9 cellular contexts compared by ENCODE assay signal in genomic region chr7:18505870-18506460, GRCh38. TPM values are rescaled to one million over a fixed set of nuclear protein-coding genes. Genes with fewer than 3 reads are reported as not detected.
DNase-seq lines count a peak whose midpoint lies in the region; ATAC-seq and TF ChIP-seq lines count a peak whose summit lies in the region.
"Had no signal": no experiment of that assay in that cellular context is flagged by ENCODE, and none has a peak within 500 bp of the region (broad histone marks: within the 10 kb centered on the region; RNA-seq: fewer than 3 reads in every experiment).

No MANE protein-coding gene starts in this region.

- H3K4me3 ChIP-seq in DOHH2 (ENCODE audit: low read length), result peak overlapping the region; percentile 59
- H3K4me3 ChIP-seq in fibroblast of villous mesenchyme (ENCODE audit: low read depth, low read length), result no peak overlapping the region
- no peak overlapping the region for H3K4me3 ChIP-seq in left lung

- H3K9me3 ChIP-seq in DOHH2 (ENCODE audit: control insufficient read depth, insufficient read depth, low read length), result no peaks in the 10 kb centered on the region
- H3K9me3 ChIP-seq in left lung, result no peaks in the 10 kb centered on the region

- peaks cover 23% of the 10 kb centered on the region for H3F3A ChIP-seq in DOHH2 (ENCODE audit: control insufficient read depth, insufficient read depth)

- peak; percentile 36 for ATAC-seq in GM21423 (IDR thresholded peaks at IDR 0.05; ENCODE audit: unreplicated experiment)
- peak; percentile 43 for ATAC-seq in HG03558 (IDR thresholded peaks at IDR 0.05; ENCODE audit: extremely low read depth, unreplicated experiment)
- no peak for ATAC-seq in left lung

- no peak for TF ChIP-seq CTCF in DOHH2 (IDR thresholded peaks at IDR 0.05; ENCODE audit: low read depth, low read length, poor library complexity, severe bottlenecking)
- TF ChIP-seq CTCF in fibroblast of villous mesenchyme (IDR thresholded peaks at IDR 0.05; ENCODE audit: insufficient read depth, low read depth, low read length), result no peak
- TF ChIP-seq CTCF in left lung (IDR thresholded peaks at IDR 0.05), result no peak

- H4K20me1 ChIP-seq in DOHH2 (ENCODE audit: control insufficient read depth, insufficient read depth, low read depth, low read length), result no peaks in the 10 kb centered on the region

- intact Hi-C loops in left lung (cut with DNase I), result no loop called here

- H3K27ac ChIP-seq in DOHH2 (ENCODE audit: low read depth, low read length), result peak overlapping the region; percentile 66
- H3K27ac ChIP-seq in left lung, result no peak overlapping the region

- H3K4me1 ChIP-seq in DOHH2 (ENCODE audit: control insufficient read depth, low read length), result peaks cover 96% of the 10 kb centered on the region
- peaks cover 0 to 6% of the 10 kb centered on the region in 2 donors for H3K4me1 ChIP-seq in left lung

- no peaks in the 10 kb centered on the region for H3K9me2 ChIP-seq in DOHH2 (replicated peaks; ENCODE audit: control insufficient read depth, low read length)

- H3K36me3 ChIP-seq in DOHH2 (ENCODE audit: control insufficient read depth, low read length), result peaks cover 21% of the 10 kb centered on the region
- no peaks in the 10 kb centered on the region for H3K36me3 ChIP-seq in left lung

- H3K4me2 ChIP-seq in DOHH2 (ENCODE audit: low read length), result peak overlapping the region; percentile 83

- H3K27me3 ChIP-seq in DOHH2 (ENCODE audit: control insufficient read depth, low read length) (no peaks in the 10 kb centered on the region), left lung (no peaks in the 10 kb centered on the region)

- peaks cover 86% of the 10 kb centered on the region for H3K79me2 ChIP-seq in DOHH2 (ENCODE audit: control insufficient read depth, low read length)

- DNase-seq in fibroblast of villous mesenchyme (ENCODE audit: low read depth) (peak; percentile 21), activated gamma-delta T cell treated with Interleukin-2 at 50 U/mL for 16 hours (no peak), D341Med (ENCODE audit: low spot score) (no peak), NOMO-1 treated with dmso at 0.1 percent for 144 hours (lab: John Stamatoyannopoulos, UW; ENCODE audit: unreplicated experiment) (no peak), left lung (no peak)
- DNase-seq: hippocampal formation had no signal

RNA-seq across cellular contexts. Expression of gene HDAC9, which starts 10.4 kb away (rescaled TPM):
- 16.8 and 25.8 TPM in 2 replicates for total RNA-seq in fibroblast of villous mesenchyme
- total RNA-seq in left lung, result 10 to 100 TPM in 1 of 2 donors, 1 to 10 TPM in 1; 9.7 to 13.2 TPM
